Comparison of ENCODE assay signal across 1 cellular context in genomic region chrX:20500949-20501348, GRCh38.
TF ChIP-seq lines count a peak whose summit lies in the region.

No MANE protein-coding gene starts in this region.

TF ChIP-seq in SK-N-SH treated with all-trans-retinoic acid at 6 μM for 48 hours, 23 proteins besides CTCF, POLR2A, EP300 and RAD21 (continued from another document):
- TF ChIP-seq TOX (CRISPR knock-in tag; IDR thresholded peaks at IDR 0.05; ENCODE audit: borderline replicate concordance) (no peak), POU6F1 (CRISPR knock-in tag; IDR thresholded peaks at IDR 0.05; ENCODE audit: borderline replicate concordance, low read depth) (no peak), ZNF565 (CRISPR knock-in tag; conservative IDR thresholded peaks at IDR 0.05; ENCODE audit: low read depth) (no peak), GLIS3 (CRISPR knock-in tag; IDR thresholded peaks at IDR 0.05) (no peak), BACH2 (CRISPR knock-in tag; IDR thresholded peaks at IDR 0.05; ENCODE audit: borderline replicate concordance) (no peak), CSDC2 (CRISPR knock-in tag; IDR thresholded peaks at IDR 0.05) (no peak)
